18 cellular contexts compared by ENCODE assay signal in genomic region chr19:36986601-36987000, GRCh38.
"Had no signal": no experiment of that assay in that cellular context is flagged by ENCODE, and none has a peak within 500 bp of the region (broad histone marks: within the 10 kb centered on the region; RNA-seq: fewer than 3 reads in every experiment).

No MANE protein-coding gene starts in this region.

- H3K27ac Mint-ChIP-seq: activated CD8-positive, alpha-beta T cell treated with anti-CD3 and anti-CD28 coated beads for 36 hours; activated naive CD8-positive, alpha-beta T cell treated with anti-CD3 and anti-CD28 coated beads, Interleukin-2, amount 10 ng/mL, durations not matched to agents 7 days and 5 days; activated T-cell treated with anti-CD3 and anti-CD28 coated beads, Interleukin-2, amount 50 U/mL, for 72 hours; natural killer cell had no signal

- H3K4me3 Mint-ChIP-seq: activated CD8-positive, alpha-beta T cell treated with anti-CD3 and anti-CD28 coated beads for 36 hours; activated naive CD8-positive, alpha-beta T cell treated with anti-CD3 and anti-CD28 coated beads, Interleukin-2, amount 10 ng/mL, durations not matched to agents 7 days and 5 days; activated T-cell treated with anti-CD3 and anti-CD28 coated beads, Interleukin-2, amount 50 U/mL, for 72 hours; natural killer cell had no signal

- H3K4me1 ChIP-seq: esophagus muscularis mucosa, psoas muscle, suprapubic skin, upper lobe of left lung had no signal

- H3K4me3 ChIP-seq: dorsolateral prefrontal cortex, esophagus muscularis mucosa, psoas muscle, suprapubic skin, upper lobe of left lung had no signal

- DNase-seq: activated CD4-positive, alpha-beta T cell treated with anti-CD3 and anti-CD28 coated beads for 4 hours; activated CD8-positive, alpha-beta memory T cell treated with anti-CD3 and anti-CD28 coated beads, Interleukin-2, amount 50 U/mL, for 4 hours; activated CD8-positive, alpha-beta T cell treated with anti-CD3 and anti-CD28 coated beads for 36 hours; activated naive CD8-positive, alpha-beta T cell treated with anti-CD3 and anti-CD28 coated beads, Interleukin-2, amount 10 ng/mL, durations not matched to agents 7 days and 5 days; activated T-cell treated with anti-CD3 and anti-CD28 coated beads, Interleukin-2, amount 50 U/mL, for 72 hours; anterior cingulate cortex; dorsolateral prefrontal cortex; hypothalamus; mammary epithelial cell; natural killer cell; nucleus accumbens; psoas muscle; stimulated activated CD4-positive, alpha-beta T cell treated with anti-CD3 and anti-CD28 coated beads, Interleukin-2, amount 100 ng/mL, for 48 hours; stimulated activated CD8-positive, alpha-beta memory T cell treated with anti-CD3 and anti-CD28 coated beads, Interleukin-4, amount 100 ng/mL, for 48 hours; stimulated activated naive CD8-positive, alpha-beta T cell treated with anti-CD3 and anti-CD28 coated beads, Interleukin-15, Interleukin-2, amounts not matched to agents 100 U/mL and 50 U/mL, for 24 hours; upper lobe of left lung had no signal

- H3K4me1 Mint-ChIP-seq: activated naive CD8-positive, alpha-beta T cell treated with anti-CD3 and anti-CD28 coated beads, Interleukin-2, amount 10 ng/mL, durations not matched to agents 7 days and 5 days; natural killer cell had no signal

- H3K27me3 Mint-ChIP-seq: activated CD8-positive, alpha-beta T cell treated with anti-CD3 and anti-CD28 coated beads for 36 hours; activated naive CD8-positive, alpha-beta T cell treated with anti-CD3 and anti-CD28 coated beads, Interleukin-2, amount 10 ng/mL, durations not matched to agents 7 days and 5 days had no signal

- H3K27me3 ChIP-seq: dorsolateral prefrontal cortex, esophagus muscularis mucosa, suprapubic skin, upper lobe of left lung had no signal

- ATAC-seq: activated CD8-positive, alpha-beta T cell treated with anti-CD3 and anti-CD28 coated beads for 36 hours; activated T-cell treated with anti-CD3 and anti-CD28 coated beads, Interleukin-2, amount 50 U/mL, for 72 hours; natural killer cell; psoas muscle; stimulated activated naive CD8-positive, alpha-beta T cell treated with anti-CD3 and anti-CD28 coated beads, Interleukin-15, Interleukin-2, amounts not matched to agents 100 U/mL and 50 U/mL, for 24 hours had no signal

- H3K27ac ChIP-seq: esophagus muscularis mucosa, psoas muscle, suprapubic skin, upper lobe of left lung had no signal
